ENCODE assay signal across 1 cellular context in the genomic region with DNA sequence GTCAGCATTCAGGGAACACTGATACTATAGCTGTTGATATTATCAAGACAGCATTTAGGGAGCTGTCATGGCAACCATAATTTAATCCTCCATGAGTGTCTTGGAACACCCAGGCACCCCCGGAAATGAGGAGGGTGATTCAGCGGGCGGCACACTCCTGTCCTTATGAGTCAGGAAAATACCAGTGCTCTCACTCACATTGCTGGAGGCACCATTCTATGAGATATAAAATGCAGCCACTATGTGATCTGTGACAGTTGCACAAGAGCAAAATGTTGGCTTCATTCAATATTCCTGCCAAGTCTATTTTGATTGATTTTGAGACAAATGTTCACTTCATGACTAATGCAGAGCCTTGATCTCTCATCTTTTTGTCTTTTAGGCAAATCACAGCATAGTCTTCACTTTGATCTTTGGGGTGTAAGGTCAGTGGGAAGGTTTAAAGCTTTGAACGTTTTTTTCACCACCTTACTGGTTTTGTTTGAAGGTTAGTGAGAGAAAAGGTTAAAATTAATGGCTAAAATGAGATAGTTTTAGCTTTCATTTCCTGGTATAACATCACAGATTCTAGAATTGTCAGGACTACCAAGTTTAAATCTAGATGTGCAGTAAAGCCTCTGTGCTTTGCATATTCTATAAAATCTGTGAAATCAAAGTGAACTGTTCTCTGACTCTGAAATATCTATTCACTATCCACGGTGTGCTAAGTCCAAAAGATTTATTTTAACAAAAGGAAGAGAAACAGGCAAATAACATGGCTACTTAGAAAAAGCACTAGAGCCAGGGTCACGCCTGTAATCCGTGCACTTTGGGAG.
TF ChIP-seq lines count a peak whose summit lies in the region.

No MANE protein-coding gene starts in this region.

TF ChIP-seq in K562, 482 proteins besides CTCF, POLR2A, EP300 and RAD21 (continued from another document and continues in another):
- TF ChIP-seq, protein P1, sequence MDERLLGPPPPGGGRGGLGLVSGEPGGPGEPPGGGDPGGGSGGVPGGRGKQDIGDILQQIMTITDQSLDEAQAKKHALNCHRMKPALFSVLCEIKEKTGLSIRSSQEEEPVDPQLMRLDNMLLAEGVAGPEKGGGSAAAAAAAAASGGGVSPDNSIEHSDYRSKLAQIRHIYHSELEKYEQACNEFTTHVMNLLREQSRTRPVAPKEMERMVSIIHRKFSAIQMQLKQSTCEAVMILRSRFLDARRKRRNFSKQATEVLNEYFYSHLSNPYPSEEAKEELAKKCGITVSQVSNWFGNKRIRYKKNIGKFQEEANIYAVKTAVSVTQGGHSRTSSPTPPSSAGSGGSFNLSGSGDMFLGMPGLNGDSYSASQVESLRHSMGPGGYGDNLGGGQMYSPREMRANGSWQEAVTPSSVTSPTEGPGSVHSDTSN (CRISPR knock-in tag; IDR thresholded peaks at IDR 0.05; ENCODE audit: low read depth): no peak
- TF ChIP-seq, protein P1 (tag; conservative IDR thresholded peaks at IDR 0.05; ENCODE audit: low read depth): 0 out of 2 replicates have a peak, but pooled peaks have one; percentile 20
- no peak for TF ChIP-seq ILF3 (IDR thresholded peaks at IDR 0.05; ENCODE audit: borderline replicate concordance)
- no peak for TF ChIP-seq ZNF507 (tag; conservative IDR thresholded peaks at IDR 0.05)
- peak in 1 of 2 experiments; percentile 39; a peak in 1 of 4 replicates for TF ChIP-seq CSDE1 (IDR thresholded peaks at IDR 0.05)
- no peak for TF ChIP-seq KLF13 (tag; IDR thresholded peaks at IDR 0.05; ENCODE audit: borderline replicate concordance, low read depth)
- no peak for TF ChIP-seq ZNF217 (CRISPR knock-in tag; IDR thresholded peaks at IDR 0.05)
- TF ChIP-seq, protein P2, sequence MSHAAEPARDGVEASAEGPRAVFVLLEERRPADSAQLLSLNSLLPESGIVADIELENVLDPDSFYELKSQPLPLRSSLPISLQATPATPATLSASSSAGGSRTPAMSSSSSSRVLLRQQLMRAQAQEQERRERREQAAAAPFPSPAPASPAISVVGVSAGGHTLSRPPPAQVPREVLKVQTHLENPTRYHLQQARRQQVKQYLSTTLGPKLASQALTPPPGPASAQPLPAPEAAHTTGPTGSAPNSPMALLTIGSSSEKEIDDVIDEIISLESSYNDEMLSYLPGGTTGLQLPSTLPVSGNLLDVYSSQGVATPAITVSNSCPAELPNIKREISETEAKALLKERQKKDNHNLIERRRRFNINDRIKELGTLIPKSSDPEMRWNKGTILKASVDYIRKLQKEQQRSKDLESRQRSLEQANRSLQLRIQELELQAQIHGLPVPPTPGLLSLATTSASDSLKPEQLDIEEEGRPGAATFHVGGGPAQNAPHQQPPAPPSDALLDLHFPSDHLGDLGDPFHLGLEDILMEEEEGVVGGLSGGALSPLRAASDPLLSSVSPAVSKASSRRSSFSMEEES (CRISPR knock-in tag; IDR thresholded peaks at IDR 0.05): no peak
- no peak for TF ChIP-seq ZNF668 (CRISPR knock-in tag; IDR thresholded peaks at IDR 0.05)
- TF ChIP-seq ZSCAN29 (IDR thresholded peaks at IDR 0.05): no peak
- TF ChIP-seq ZBTB1 (CRISPR knock-in tag; IDR thresholded peaks at IDR 0.05; ENCODE audit: borderline replicate concordance, low read depth): no peak
- TF ChIP-seq GABPB2 (CRISPR knock-in tag; conservative IDR thresholded peaks at IDR 0.05): no peak
- TF ChIP-seq, protein P3, sequence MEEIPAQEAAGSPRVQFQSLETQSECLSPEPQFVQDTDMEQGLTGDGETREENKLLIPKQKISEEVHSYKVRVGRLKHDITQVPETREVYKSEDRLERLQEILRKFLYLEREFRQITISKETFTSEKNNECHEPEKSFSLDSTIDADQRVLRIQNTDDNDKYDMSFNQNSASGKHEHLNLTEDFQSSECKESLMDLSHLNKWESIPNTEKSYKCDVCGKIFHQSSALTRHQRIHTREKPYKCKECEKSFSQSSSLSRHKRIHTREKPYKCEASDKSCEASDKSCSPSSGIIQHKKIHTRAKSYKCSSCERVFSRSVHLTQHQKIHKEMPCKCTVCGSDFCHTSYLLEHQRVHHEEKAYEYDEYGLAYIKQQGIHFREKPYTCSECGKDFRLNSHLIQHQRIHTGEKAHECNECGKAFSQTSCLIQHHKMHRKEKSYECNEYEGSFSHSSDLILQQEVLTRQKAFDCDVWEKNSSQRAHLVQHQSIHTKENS (CRISPR knock-in tag; IDR thresholded peaks at IDR 0.05): no peak
- no peak for TF ChIP-seq MAZ (CRISPR knock-in tag; conservative IDR thresholded peaks at IDR 0.05 in 1 of 2, IDR thresholded peaks at IDR 0.05 in 1 of 2)
- peak; percentile 70 for TF ChIP-seq JUND (IDR thresholded peaks at IDR 0.05; ENCODE audit: borderline replicate concordance, low read depth, low read length)
- no peak; the same call in 2 of the 3 replicates for TF ChIP-seq JUND (tag; IDR thresholded peaks at IDR 0.05; ENCODE audit: borderline replicate concordance, low read depth, low read length)
- TF ChIP-seq ARID1B (IDR thresholded peaks at IDR 0.05): peak; percentile 66
- no peak for TF ChIP-seq ZNF76 (CRISPR knock-in tag; IDR thresholded peaks at IDR 0.05; ENCODE audit: borderline replicate concordance)
- no peak for TF ChIP-seq ZNF707 (CRISPR knock-in tag; conservative IDR thresholded peaks at IDR 0.05)
- TF ChIP-seq ZNF408 (CRISPR knock-in tag; IDR thresholded peaks at IDR 0.05; ENCODE audit: low read depth): no peak
- no peak for TF ChIP-seq ZNF41 (CRISPR knock-in tag; conservative IDR thresholded peaks at IDR 0.05)
- no peak for TF ChIP-seq CCAR2 (IDR thresholded peaks at IDR 0.05; ENCODE audit: low read depth, low read length)
- no peak for TF ChIP-seq CCNT2 (IDR thresholded peaks at IDR 0.05; ENCODE audit: borderline replicate concordance, extremely low read depth, insufficient read length, low read depth, low read length)
- TF ChIP-seq ZNF785 (CRISPR knock-in tag; IDR thresholded peaks at IDR 0.05): no peak
- no peak for TF ChIP-seq ZNF431 (CRISPR knock-in tag; IDR thresholded peaks at IDR 0.05)
- TF ChIP-seq, protein P4, sequence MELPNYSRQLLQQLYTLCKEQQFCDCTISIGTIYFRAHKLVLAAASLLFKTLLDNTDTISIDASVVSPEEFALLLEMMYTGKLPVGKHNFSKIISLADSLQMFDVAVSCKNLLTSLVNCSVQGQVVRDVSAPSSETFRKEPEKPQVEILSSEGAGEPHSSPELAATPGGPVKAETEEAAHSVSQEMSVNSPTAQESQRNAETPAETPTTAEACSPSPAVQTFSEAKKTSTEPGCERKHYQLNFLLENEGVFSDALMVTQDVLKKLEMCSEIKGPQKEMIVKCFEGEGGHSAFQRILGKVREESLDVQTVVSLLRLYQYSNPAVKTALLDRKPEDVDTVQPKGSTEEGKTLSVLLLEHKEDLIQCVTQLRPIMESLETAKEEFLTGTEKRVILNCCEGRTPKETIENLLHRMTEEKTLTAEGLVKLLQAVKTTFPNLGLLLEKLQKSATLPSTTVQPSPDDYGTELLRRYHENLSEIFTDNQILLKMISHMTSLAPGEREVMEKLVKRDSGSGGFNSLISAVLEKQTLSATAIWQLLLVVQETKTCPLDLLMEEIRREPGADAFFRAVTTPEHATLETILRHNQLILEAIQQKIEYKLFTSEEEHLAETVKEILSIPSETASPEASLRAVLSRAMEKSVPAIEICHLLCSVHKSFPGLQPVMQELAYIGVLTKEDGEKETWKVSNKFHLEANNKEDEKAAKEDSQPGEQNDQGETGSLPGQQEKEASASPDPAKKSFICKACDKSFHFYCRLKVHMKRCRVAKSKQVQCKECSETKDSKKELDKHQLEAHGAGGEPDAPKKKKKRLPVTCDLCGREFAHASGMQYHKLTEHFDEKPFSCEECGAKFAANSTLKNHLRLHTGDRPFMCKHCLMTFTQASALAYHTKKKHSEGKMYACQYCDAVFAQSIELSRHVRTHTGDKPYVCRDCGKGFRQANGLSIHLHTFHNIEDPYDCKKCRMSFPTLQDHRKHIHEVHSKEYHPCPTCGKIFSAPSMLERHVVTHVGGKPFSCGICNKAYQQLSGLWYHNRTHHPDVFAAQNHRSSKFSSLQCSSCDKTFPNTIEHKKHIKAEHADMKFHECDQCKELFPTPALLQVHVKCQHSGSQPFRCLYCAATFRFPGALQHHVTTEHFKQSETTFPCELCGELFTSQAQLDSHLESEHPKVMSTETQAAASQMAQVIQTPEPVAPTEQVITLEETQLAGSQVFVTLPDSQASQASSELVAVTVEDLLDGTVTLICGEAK (IDR thresholded peaks at IDR 0.05): no peak
- TF ChIP-seq, protein P4 (CRISPR knock-in tag; IDR thresholded peaks at IDR 0.05): no peak
- peak; percentile 56; the same call in 1 of the 2 replicates for TF ChIP-seq SMARCA4 (IDR thresholded peaks at IDR 0.05)
- no peak for TF ChIP-seq KLF6 (CRISPR knock-in tag; IDR thresholded peaks at IDR 0.05; ENCODE audit: borderline replicate concordance)
- TF ChIP-seq KLF16 (IDR thresholded peaks at IDR 0.05): no peak
- TF ChIP-seq DDX20 (tag; IDR thresholded peaks at IDR 0.05; ENCODE audit: low read depth): no peak
- TF ChIP-seq NFE2 (IDR thresholded peaks at IDR 0.05; ENCODE audit: low read depth): peak; percentile 68
- TF ChIP-seq ZEB2 (IDR thresholded peaks at IDR 0.05): no peak
- peak; percentile 83; the same call in 1 of the 2 replicates for TF ChIP-seq JUN (IDR thresholded peaks at IDR 0.05; ENCODE audit: borderline replicate concordance, low read depth, low read length)
- TF ChIP-seq JUN (CRISPR knock-in tag; IDR thresholded peaks at IDR 0.05; ENCODE audit: borderline replicate concordance): no peak
- TF ChIP-seq C11orf30 (IDR thresholded peaks at IDR 0.05; ENCODE audit: low read depth): peak; percentile 48
- TF ChIP-seq, protein P5, sequence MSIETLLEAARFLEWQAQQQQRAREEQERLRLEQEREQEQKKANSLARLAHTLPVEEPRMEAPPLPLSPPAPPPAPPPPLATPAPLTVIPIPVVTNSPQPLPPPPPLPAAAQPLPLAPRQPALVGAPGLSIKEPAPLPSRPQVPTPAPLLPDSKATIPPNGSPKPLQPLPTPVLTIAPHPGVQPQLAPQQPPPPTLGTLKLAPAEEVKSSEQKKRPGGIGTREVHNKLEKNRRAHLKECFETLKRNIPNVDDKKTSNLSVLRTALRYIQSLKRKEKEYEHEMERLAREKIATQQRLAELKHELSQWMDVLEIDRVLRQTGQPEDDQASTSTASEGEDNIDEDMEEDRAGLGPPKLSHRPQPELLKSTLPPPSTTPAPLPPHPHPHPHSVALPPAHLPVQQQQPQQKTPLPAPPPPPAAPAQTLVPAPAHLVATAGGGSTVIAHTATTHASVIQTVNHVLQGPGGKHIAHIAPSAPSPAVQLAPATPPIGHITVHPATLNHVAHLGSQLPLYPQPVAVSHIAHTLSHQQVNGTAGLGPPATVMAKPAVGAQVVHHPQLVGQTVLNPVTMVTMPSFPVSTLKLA (conservative IDR thresholded peaks at IDR 0.05): no peak
- TF ChIP-seq POLR2B (IDR thresholded peaks at IDR 0.05; ENCODE audit: low read depth, partially characterized antibody): no peak
- TF ChIP-seq ZNF436 (CRISPR knock-in tag; IDR thresholded peaks at IDR 0.05): no peak
- TF ChIP-seq ZNF764 (CRISPR knock-in tag; IDR thresholded peaks at IDR 0.05; ENCODE audit: low read depth): no peak
- TF ChIP-seq ZNF23 (CRISPR knock-in tag; IDR thresholded peaks at IDR 0.05): no peak
- TF ChIP-seq, protein P6, sequence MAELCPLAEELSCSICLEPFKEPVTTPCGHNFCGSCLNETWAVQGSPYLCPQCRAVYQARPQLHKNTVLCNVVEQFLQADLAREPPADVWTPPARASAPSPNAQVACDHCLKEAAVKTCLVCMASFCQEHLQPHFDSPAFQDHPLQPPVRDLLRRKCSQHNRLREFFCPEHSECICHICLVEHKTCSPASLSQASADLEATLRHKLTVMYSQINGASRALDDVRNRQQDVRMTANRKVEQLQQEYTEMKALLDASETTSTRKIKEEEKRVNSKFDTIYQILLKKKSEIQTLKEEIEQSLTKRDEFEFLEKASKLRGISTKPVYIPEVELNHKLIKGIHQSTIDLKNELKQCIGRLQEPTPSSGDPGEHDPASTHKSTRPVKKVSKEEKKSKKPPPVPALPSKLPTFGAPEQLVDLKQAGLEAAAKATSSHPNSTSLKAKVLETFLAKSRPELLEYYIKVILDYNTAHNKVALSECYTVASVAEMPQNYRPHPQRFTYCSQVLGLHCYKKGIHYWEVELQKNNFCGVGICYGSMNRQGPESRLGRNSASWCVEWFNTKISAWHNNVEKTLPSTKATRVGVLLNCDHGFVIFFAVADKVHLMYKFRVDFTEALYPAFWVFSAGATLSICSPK (IDR thresholded peaks at IDR 0.05; ENCODE audit: borderline replicate concordance): no peak
- no peak for TF ChIP-seq MTA1 (IDR thresholded peaks at IDR 0.05; ENCODE audit: borderline replicate concordance)
- TF ChIP-seq FUS (optimal IDR thresholded peaks at IDR 0.05; ENCODE audit: low read depth, low read length): no peak
- TF ChIP-seq, protein P7, sequence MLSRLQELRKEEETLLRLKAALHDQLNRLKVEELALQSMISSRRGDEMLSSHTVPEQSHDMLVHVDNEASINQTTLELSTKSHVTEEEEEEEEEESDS (CRISPR knock-in tag; IDR thresholded peaks at IDR 0.05): no peak
- no peak for TF ChIP-seq RCOR1 (IDR thresholded peaks at IDR 0.05; ENCODE audit: borderline replicate concordance in 1 of 2, low read depth in 2 of 2, low read length in 2 of 2)
- TF ChIP-seq PTTG1 (tag; IDR thresholded peaks at IDR 0.05; ENCODE audit: low read depth): no peak
